28 cellular contexts compared by ENCODE assay signal in genomic region chr6:44851176-44851575, GRCh38.
DNase-seq lines count a peak whose midpoint lies in the region; ATAC-seq and TF ChIP-seq lines count a peak whose summit lies in the region.
"Had no signal": no experiment of that assay in that cellular context is flagged by ENCODE, and none has a peak within 500 bp of the region (broad histone marks: within the 10 kb centered on the region; RNA-seq: fewer than 3 reads in every experiment).

No MANE protein-coding gene starts in this region.

- no peak overlapping the region for H3K27ac ChIP-seq in CD4-positive, alpha-beta memory T cell (ENCODE audit: low read depth, low read length)
- H3K27ac ChIP-seq: body of pancreas, hepatocyte, SK-N-MC, thoracic aorta, VCaP had no signal

- no peak overlapping the region for H3K27ac Mint-ChIP-seq in CD4-positive, alpha-beta memory T cell
- H3K27ac Mint-ChIP-seq: activated CD4-positive, alpha-beta T cell treated with anti-CD3 and anti-CD28 coated beads, Interleukin-2, amount 10 ng/mL, durations not matched to agents 7 days and 5 days; activated CD8-positive, alpha-beta memory T cell treated with anti-CD3 and anti-CD28 coated beads, Interleukin-2, amount 10 ng/mL, durations not matched to agents 7 days and 5 days; activated naive CD8-positive, alpha-beta T cell; activated T-helper 1 cell treated with anti-CD3 and anti-CD28 coated beads, Interleukin-12 subunit alpha, Interleukin-12 subunit beta, Interleukin-2, Interleukin-4 antibody, amounts not matched to agents 30 ng/mL and 10 ng/mL and 1 ng/mL, durations not matched to agents 14 hours and 24 hours and 36 hours; IgD-negative memory B cell; immature natural killer cell; stimulated activated memory B cell treated with anti-CD40 and anti-IgM and Interleukin-4, amounts not matched to agents 10 μg/mL and 1 μg/mL and 100 μg/mL, for 72 hours had no signal

- CTCF ChIA-PET in CD4-positive, alpha-beta memory T cell (lab: Charles Lee; ENCODE audit: partially characterized antibody), result no interaction called here

- no peaks in the 10 kb centered on the region for H3K36me3 ChIP-seq in MG63
- no peaks in the 10 kb centered on the region for H3K36me3 ChIP-seq in CD4-positive, alpha-beta memory T cell (ENCODE audit: insufficient read depth, low read length)
- H3K36me3 ChIP-seq: thoracic aorta had no signal

- H3K27me3 Mint-ChIP-seq in CD4-positive, alpha-beta memory T cell, result no peaks in the 10 kb centered on the region
- H3K27me3 Mint-ChIP-seq: activated CD4-positive, alpha-beta T cell treated with anti-CD3 and anti-CD28 coated beads, Interleukin-2, amount 10 ng/mL, durations not matched to agents 7 days and 5 days; activated CD8-positive, alpha-beta memory T cell treated with anti-CD3 and anti-CD28 coated beads, Interleukin-2, amount 10 ng/mL, durations not matched to agents 7 days and 5 days; activated naive CD8-positive, alpha-beta T cell; IgD-negative memory B cell; stimulated activated memory B cell treated with anti-CD40 and anti-IgM and Interleukin-4, amounts not matched to agents 10 μg/mL and 1 μg/mL and 100 μg/mL, for 72 hours had no signal

- peaks cover 15 to 22% (median 18%) of the 10 kb centered on the region in 4 donors for H3K4me1 Mint-ChIP-seq in CD4-positive, alpha-beta memory T cell
- H3K4me1 Mint-ChIP-seq: activated CD4-positive, alpha-beta T cell treated with anti-CD3 and anti-CD28 coated beads, Interleukin-2, amount 10 ng/mL, durations not matched to agents 7 days and 5 days; immature natural killer cell; stimulated activated memory B cell treated with anti-CD40 and anti-IgM and Interleukin-4, amounts not matched to agents 10 μg/mL and 1 μg/mL and 100 μg/mL, for 72 hours had no signal

- H3K4me3 Mint-ChIP-seq in CD4-positive, alpha-beta memory T cell, result no peak overlapping the region
- H3K4me3 Mint-ChIP-seq: activated CD4-positive, alpha-beta T cell treated with anti-CD3 and anti-CD28 coated beads, Interleukin-2, amount 10 ng/mL, durations not matched to agents 7 days and 5 days; activated CD8-positive, alpha-beta memory T cell treated with anti-CD3 and anti-CD28 coated beads, Interleukin-2, amount 10 ng/mL, durations not matched to agents 7 days and 5 days; activated naive CD8-positive, alpha-beta T cell; activated T-helper 1 cell treated with anti-CD3 and anti-CD28 coated beads, Interleukin-12 subunit alpha, Interleukin-12 subunit beta, Interleukin-2, Interleukin-4 antibody, amounts not matched to agents 30 ng/mL and 10 ng/mL and 1 ng/mL, durations not matched to agents 14 hours and 24 hours and 36 hours; IgD-negative memory B cell; immature natural killer cell; stimulated activated memory B cell treated with anti-CD40 and anti-IgM and Interleukin-4, amounts not matched to agents 10 μg/mL and 1 μg/mL and 100 μg/mL, for 72 hours had no signal

- ATAC-seq in activated CD4-positive, CD25-positive, alpha-beta regulatory T cell treated with anti-CD3 and anti-CD28 coated beads, Interleukin-2, amount 50 U/mL, for 24 hours, result no peak
- ATAC-seq: activated CD8-positive, alpha-beta memory T cell treated with anti-CD3 and anti-CD28 coated beads, Interleukin-2, amount 10 ng/mL, durations not matched to agents 7 days and 5 days; body of pancreas; mucosa of descending colon; stimulated activated memory B cell treated with anti-CD40 and anti-IgM and Interleukin-4, amounts not matched to agents 10 μg/mL and 1 μg/mL and 100 μg/mL, for 72 hours had no signal

- TF ChIP-seq CTCF in fibroblast of mammary gland (conservative IDR thresholded peaks at IDR 0.05; ENCODE audit: control insufficient read depth, insufficient read depth, low read depth, low read length), result no peak

- POLR2A ChIA-PET in CD4-positive, alpha-beta memory T cell (lab: Charles Lee; ENCODE audit: partially characterized antibody), result interaction anchor here (0.6 kb wide), 1 partner anchor 1041 kb away, joined by 3 read pairs; no protein-coding TSS in a partner anchor

- H3K4me1 ChIP-seq in CD4-positive, alpha-beta memory T cell (ENCODE audit: insufficient read depth, low read length), result peaks cover 8% of the 10 kb centered on the region
- H3K4me1 ChIP-seq: body of pancreas had no signal

- no peaks in the 10 kb centered on the region for H3K9me3 ChIP-seq in MG63
- no peaks in the 10 kb centered on the region for H3K9me3 ChIP-seq in CD4-positive, alpha-beta memory T cell (ENCODE audit: control insufficient read depth in 1 of 2, low read length in 2 of 2)
- H3K9me3 ChIP-seq: body of pancreas, mucosa of descending colon, thoracic aorta had no signal

- H3K36me3 Mint-ChIP-seq in CD4-positive, alpha-beta memory T cell, result peaks cover 4 to 26% of the 10 kb centered on the region in 2 donors
- H3K36me3 Mint-ChIP-seq: IgD-negative memory B cell; immature natural killer cell; stimulated activated memory B cell treated with anti-CD40 and anti-IgM and Interleukin-4, amounts not matched to agents 10 μg/mL and 1 μg/mL and 100 μg/mL, for 72 hours had no signal

- DNase-seq in ELR (ENCODE audit: low read depth), result peak; percentile 8
- DNase-seq in MG63, result peak; percentile 49
- peak; percentile 86 for DNase-seq in fibroblast of mammary gland (ENCODE audit: low read depth)
- DNase-seq in renal cortical epithelial cell (ENCODE audit: low read depth), result peak; percentile 38
- DNase-seq in CD4-positive, alpha-beta memory T cell, result no peak
- DNase-seq in cerebellar nuclear complex (lab: John Stamatoyannopoulos, UW), result no peak
- DNase-seq in NCI-H2081 treated with DMSO at 0.1 percent for 48 hours (lab: John Stamatoyannopoulos, UW), result no peak
- DNase-seq: activated CD4-positive, alpha-beta T cell treated with anti-CD3 and anti-CD28 coated beads, Interleukin-2, amount 10 ng/mL, durations not matched to agents 7 days and 5 days; activated CD8-positive, alpha-beta memory T cell treated with anti-CD3 and anti-CD28 coated beads, Interleukin-2, amount 10 ng/mL, durations not matched to agents 7 days and 5 days; AML-193; body of pancreas; DMS53; immature natural killer cell; mucosa of descending colon; NCI-H1436 treated with DMSO at 0.1 percent for 48 hours; NCI-H2171; NCI-H524; small intestine had no signal

- no peak overlapping the region for H3K4me3 ChIP-seq in MG63
- H3K4me3 ChIP-seq in fibroblast of mammary gland (ENCODE audit: control insufficient read depth, low read depth, low read length), result no peak overlapping the region
- no peak overlapping the region for H3K4me3 ChIP-seq in CD4-positive, alpha-beta memory T cell (ENCODE audit: low read length in 2 of 2)
- H3K4me3 ChIP-seq: body of pancreas, coronary artery, hepatocyte, mucosa of descending colon, SK-N-MC, thoracic aorta had no signal

- no peaks in the 10 kb centered on the region for H3K27me3 ChIP-seq in MG63
- H3K27me3 ChIP-seq in CD4-positive, alpha-beta memory T cell (ENCODE audit: insufficient read depth, low read length), result no peaks in the 10 kb centered on the region
- H3K27me3 ChIP-seq: body of pancreas, hepatocyte had no signal

- H3K9me3 Mint-ChIP-seq in CD4-positive, alpha-beta memory T cell, result no peaks in the 10 kb centered on the region
- H3K9me3 Mint-ChIP-seq: activated T-helper 1 cell treated with anti-CD3 and anti-CD28 coated beads, Interleukin-12 subunit alpha, Interleukin-12 subunit beta, Interleukin-2, Interleukin-4 antibody, amounts not matched to agents 30 ng/mL and 10 ng/mL and 1 ng/mL, durations not matched to agents 14 hours and 24 hours and 36 hours; immature natural killer cell; stimulated activated memory B cell treated with anti-CD40 and anti-IgM and Interleukin-4, amounts not matched to agents 10 μg/mL and 1 μg/mL and 100 μg/mL, for 72 hours had no signal

- intact Hi-C loops in CD4-positive, alpha-beta memory T cell (cut with micrococcal nuclease), result no loop called here

Comparison
In these comparisons a context has a peak if more than half of its experiments do, and no peak if none do; other contexts are left out.
1. DNase-seq: peak in ELR (single experiment), MG63 (single experiment), fibroblast of mammary gland (single experiment) and renal cortical epithelial cell (single experiment); none in CD4-positive, alpha-beta memory T cell (0 of 5), cerebellar nuclear complex (0 of 2) and NCI-H2081 treated with DMSO at 0.1 percent for 48 hours (single experiment).